4 cellular contexts compared by ENCODE assay signal in the genomic region with DNA sequence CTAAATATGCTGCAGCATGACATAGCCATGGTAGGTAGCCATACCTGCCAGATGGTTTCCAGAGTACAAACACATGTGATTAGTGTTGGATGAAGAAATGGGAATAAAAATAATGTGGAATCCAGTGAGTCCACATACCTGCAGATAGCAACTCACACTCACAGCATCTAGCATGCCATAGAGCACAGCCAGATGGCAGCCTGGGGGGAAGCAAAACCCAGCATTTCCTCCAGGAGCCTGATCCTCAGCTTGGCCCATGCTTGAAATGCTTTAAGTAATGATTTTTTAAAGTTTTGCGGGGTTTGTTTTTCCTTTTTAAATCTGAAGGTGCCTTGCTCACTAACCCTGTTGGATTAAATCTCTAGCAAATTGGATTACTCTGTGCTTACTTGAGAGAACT.
"Had no signal": no experiment of that assay in that cellular context is flagged by ENCODE, and none has a peak within 500 bp of the region (broad histone marks: within the 10 kb centered on the region; RNA-seq: fewer than 3 reads in every experiment).

No MANE protein-coding gene starts in this region.

- H2AFZ ChIP-seq: GM23338 had no signal

- H3K4me3 Mint-ChIP-seq: GM23338, H9, IgD-negative memory B cell had no signal

- H3K9me3 Mint-ChIP-seq: GM23338, H9 had no signal

- H3K4me2 ChIP-seq: GM23338 had no signal

- H3K27me3 Mint-ChIP-seq: IgD-negative memory B cell had no signal

- DNase-seq: H9, HCEC 1CT had no signal

- H3K27ac Mint-ChIP-seq: GM23338, H9, IgD-negative memory B cell had no signal

- H3K4me1 Mint-ChIP-seq: GM23338, IgD-negative memory B cell had no signal

- H3K4me3 ChIP-seq: GM23338 had no signal

- H3K36me3 Mint-ChIP-seq: IgD-negative memory B cell had no signal
